Comparison of ENCODE assay signal across 23 cellular contexts in the genomic region with DNA sequence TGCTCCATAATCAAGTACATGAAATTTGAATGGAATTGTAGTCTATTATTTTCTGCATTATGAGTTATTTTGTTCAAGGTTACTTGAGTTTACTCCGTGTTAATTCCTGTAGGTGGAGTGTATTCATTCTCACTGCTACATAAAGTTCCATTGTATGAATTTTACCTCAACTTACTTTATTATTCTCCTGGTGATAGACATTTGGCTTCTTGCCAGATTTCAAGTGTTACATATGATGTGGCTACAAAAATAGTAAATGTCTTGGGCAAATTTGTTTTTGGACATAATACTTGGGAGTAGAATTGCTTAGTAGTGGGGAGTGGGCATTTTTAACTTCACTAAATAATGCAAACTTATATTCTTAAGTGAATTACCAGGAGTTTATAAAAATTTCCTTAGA.
"Had no signal": no experiment of that assay in that cellular context is flagged by ENCODE, and none has a peak within 500 bp of the region (broad histone marks: within the 10 kb centered on the region; RNA-seq: fewer than 3 reads in every experiment).

No MANE protein-coding gene starts in this region.

- H3K4me2 ChIP-seq: KMS-11 had no signal

- H3K9ac ChIP-seq: KMS-11 had no signal

- ATAC-seq: Panc1, PC-3, SK-N-SH treated with all-trans-retinoic acid at 6 μM for 48 hours, T-helper 17 cell had no signal

- DNase-seq: IMR-90; Kasumi-1; MM.1S; NCI-H1092 treated with DMSO at 0.1 percent for 48 hours; NCI-H1436; NCI-H187; NCI-H2029; NCI-H2081 treated with DMSO at 0.1 percent for 48 hours; NCI-H2171; NCI-H226; NCI-H510A; NCI-H524 treated with DMSO at 0.1 percent for 48 hours; NCI-H69; NK-92 treated with Interleukin-12 subunit alpha and Interleukin-12 subunit beta, amount 100 ng/mL, for 24 hours; PC-3; SHP77; T-helper 1 cell; T-helper 17 cell had no signal

- H3K27ac ChIP-seq: HL-60, KMS-11, RWPE1 had no signal
